In the genomic region with DNA sequence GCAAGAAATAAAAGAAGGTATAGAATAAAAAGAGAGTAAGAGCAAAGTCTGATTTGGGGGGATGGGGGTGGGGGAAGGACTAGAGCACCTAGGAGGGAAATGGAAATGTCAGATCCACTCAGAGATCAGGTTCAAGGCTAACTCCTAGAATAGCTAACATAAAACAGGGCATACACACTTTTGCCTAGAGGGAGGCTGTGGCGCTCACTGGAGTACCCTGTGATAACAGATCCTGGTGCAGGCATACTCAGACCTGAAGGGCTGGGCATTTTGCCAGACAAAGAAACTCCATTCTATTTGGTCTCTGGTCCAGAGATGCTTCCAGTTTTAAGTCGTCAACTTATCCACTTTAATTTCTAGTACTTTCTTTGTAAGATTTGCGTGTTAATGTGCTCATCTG, we compare ENCODE assay signal across 9 cellular contexts. TPM values are rescaled to one million over a fixed set of nuclear protein-coding genes. Genes with fewer than 3 reads are reported as not detected.
DNase-seq lines count a peak whose midpoint lies in the region; ATAC-seq and TF ChIP-seq lines count a peak whose summit lies in the region.
"Had no signal": no experiment of that assay in that cellular context is flagged by ENCODE, and none has a peak within 500 bp of the region (broad histone marks: within the 10 kb centered on the region; RNA-seq: fewer than 3 reads in every experiment).

No MANE protein-coding gene starts in this region.

- no peak overlapping the region for H3K4me3 Mint-ChIP-seq in activated naive CD4-positive, alpha-beta T cell treated with anti-CD3 and anti-CD28 coated beads for 36 hours
- peak overlapping the region; percentile 17 to 90 (median 88) for H3K4me3 Mint-ChIP-seq in T-cell

- peaks cover 87% of the 10 kb centered on the region for H3K4me1 Mint-ChIP-seq in activated naive CD4-positive, alpha-beta T cell treated with anti-CD3 and anti-CD28 coated beads for 36 hours (ENCODE audit: low read depth)
- H3K4me1 Mint-ChIP-seq in T-cell: peaks cover 86 to 88% (median 87%) of the 10 kb centered on the region in 3 donors

- TF ChIP-seq EP300 in gastroesophageal sphincter (IDR thresholded peaks at IDR 0.05): no peak

- CTCF ChIA-PET in activated naive CD4-positive, alpha-beta T cell treated with anti-CD3 and anti-CD28 coated beads for 36 hours (lab: Charles Lee): interaction anchor here (1.1 to 5.9 kb wide), 3 partner anchors 8 to 65 kb away, joined by 3 to 44 read pairs (median 3); no protein-coding TSS in a partner anchor
- CTCF ChIA-PET in T-cell (lab: Charles Lee): interaction anchor here in 1 of 2 donors (1.0 kb wide), 2 partner anchors 9 to 111 kb away, joined by 3 to 4 read pairs; no protein-coding TSS in a partner anchor

- intact Hi-C loops in activated naive CD4-positive, alpha-beta T cell treated with anti-CD3 and anti-CD28 coated beads for 36 hours (cut with micrococcal nuclease): loop anchor here (10.0 kb wide), 3 partner anchors 616 to 1916 kb away; a partner anchor contains a TSS
- intact Hi-C loops in tibial artery (cut with DNase I; ENCODE audit: low total_unique reads): no loop called here

- DNase-seq in activated naive CD4-positive, alpha-beta T cell treated with anti-CD3 and anti-CD28 coated beads for 36 hours: no peak
- DNase-seq in activated naive CD4-positive, alpha-beta T cell treated with anti-CD3 and anti-CD28 coated beads, Interleukin-2, amount 50 U/mL, for 72 hours (ENCODE audit: low spot score in 2 of 2): no peak
- DNase-seq in T-cell: no peak
- no peak for DNase-seq in tibial artery
- no peak for DNase-seq in activated CD4-positive, CD25-positive, alpha-beta regulatory T cell (lab: John Stamatoyannopoulos, UW)
- no peak for DNase-seq in T-helper 9 cell
- DNase-seq: MG63 had no signal

- WGBS in gastroesophageal sphincter (ENCODE audit: low coverage in 1 of 2), 2 donors: 7 to 26% methylated on average over 3 of the region's 3 CpGs

- no peaks in the 10 kb centered on the region for H3K9me3 Mint-ChIP-seq in activated naive CD4-positive, alpha-beta T cell treated with anti-CD3 and anti-CD28 coated beads for 36 hours
- H3K9me3 Mint-ChIP-seq in activated naive CD4-positive, alpha-beta T cell treated with anti-CD3 and anti-CD28 coated beads, Interleukin-2, amount 50 U/mL, for 72 hours: no peaks in the 10 kb centered on the region
- no peaks in the 10 kb centered on the region for H3K9me3 Mint-ChIP-seq in T-cell

- no peak for ATAC-seq in activated naive CD4-positive, alpha-beta T cell treated with anti-CD3 and anti-CD28 coated beads, Interleukin-2, amount 50 U/mL, for 72 hours
- ATAC-seq in T-cell (replicated peaks in 1 of 4) (no peak), gastroesophageal sphincter (no peak), HG03469 (IDR thresholded peaks at IDR 0.05; ENCODE audit: unreplicated experiment) (no peak)

- H3K4me3 ChIP-seq in gastroesophageal sphincter: peak overlapping the region in 1 of 2 donors; percentile 98
- H3K4me3 ChIP-seq in tibial artery: peak overlapping the region; percentile 15 to 97
- H3K4me3 ChIP-seq: MG63 had no signal

- H3K27ac Mint-ChIP-seq in activated naive CD4-positive, alpha-beta T cell treated with anti-CD3 and anti-CD28 coated beads for 36 hours: peak overlapping the region; percentile 32
- H3K27ac Mint-ChIP-seq in activated naive CD4-positive, alpha-beta T cell treated with anti-CD3 and anti-CD28 coated beads, Interleukin-2, amount 50 U/mL, for 72 hours: peak overlapping the region in 1 of 2 donors; percentile 81
- peak overlapping the region; percentile 53 to 93 for H3K27ac Mint-ChIP-seq in T-cell

- H3K27me3 ChIP-seq in gastroesophageal sphincter (no peaks in the 10 kb centered on the region), tibial artery (no peaks in the 10 kb centered on the region)
- H3K27me3 ChIP-seq: MG63 had no signal

- H3K36me3 ChIP-seq in gastroesophageal sphincter (no peaks in the 10 kb centered on the region), tibial artery (peaks cover 0 to 7% (median 5%) of the 10 kb centered on the region in 3 donors)

- H3K9me3 ChIP-seq in gastroesophageal sphincter (no peaks in the 10 kb centered on the region), tibial artery (no peaks in the 10 kb centered on the region)
- H3K9me3 ChIP-seq: MG63 had no signal

- TF ChIP-seq POLR2A in gastroesophageal sphincter (IDR thresholded peaks at IDR 0.05): no peak

- POLR2A ChIA-PET in T-cell (lab: Charles Lee): no interaction called here

- peaks cover 24 to 88% (median 78%) of the 10 kb centered on the region in 3 donors for H3K4me1 ChIP-seq in gastroesophageal sphincter
- H3K4me1 ChIP-seq in tibial artery: peaks cover 12 to 87% (median 84%) of the 10 kb centered on the region in 4 donors

- TF ChIP-seq CTCF in gastroesophageal sphincter (IDR thresholded peaks at IDR 0.05): no peak
- no peak for TF ChIP-seq CTCF in tibial artery (IDR thresholded peaks at IDR 0.05)

- H3K27me3 Mint-ChIP-seq in activated naive CD4-positive, alpha-beta T cell treated with anti-CD3 and anti-CD28 coated beads for 36 hours (ENCODE audit: low read depth): no peaks in the 10 kb centered on the region
- no peaks in the 10 kb centered on the region for H3K27me3 Mint-ChIP-seq in T-cell

- H3K36me3 Mint-ChIP-seq in activated naive CD4-positive, alpha-beta T cell treated with anti-CD3 and anti-CD28 coated beads for 36 hours (ENCODE audit: low read depth): no peaks in the 10 kb centered on the region
- no peaks in the 10 kb centered on the region for H3K36me3 Mint-ChIP-seq in activated naive CD4-positive, alpha-beta T cell treated with anti-CD3 and anti-CD28 coated beads, Interleukin-2, amount 50 U/mL, for 72 hours
- H3K36me3 Mint-ChIP-seq in T-cell: peaks cover 7% of the 10 kb centered on the region

- peak overlapping the region in 3 of 4 donors; percentile 48 to 97 (median 72) for H3K27ac ChIP-seq in gastroesophageal sphincter
- peak overlapping the region; percentile 61 to 100 for H3K27ac ChIP-seq in tibial artery

RNA-seq across cellular contexts. Expression of a gene that starts 5.8 kb away (rescaled TPM):
- total RNA-seq in activated naive CD4-positive, alpha-beta T cell treated with anti-CD3 and anti-CD28 coated beads for 36 hours: 10 to 100 TPM; 94.6 to 99.8 TPM
- 100 to 1,000 TPM in 1 of 2 donors, 10 to 100 TPM in 1; 76.3 to 103 TPM for total RNA-seq in activated naive CD4-positive, alpha-beta T cell treated with anti-CD3 and anti-CD28 coated beads, Interleukin-2, amount 50 U/mL, for 72 hours
- 100 to 1,000 TPM; 132 to 246 (median 234) TPM for total RNA-seq in T-cell
- 100 to 1,000 TPM; 151 to 190 (median 170) TPM for total RNA-seq in gastroesophageal sphincter

RNA-seq across cellular contexts. Expression of a gene that starts 22.2 kb away (rescaled TPM):
- total RNA-seq in activated naive CD4-positive, alpha-beta T cell treated with anti-CD3 and anti-CD28 coated beads for 36 hours: under 1 TPM; 0.22 to 0.38 TPM
- 1 to 10 TPM in 1 of 2 donors, under 1 TPM in 1; 0.23 to 3.1 TPM for total RNA-seq in activated naive CD4-positive, alpha-beta T cell treated with anti-CD3 and anti-CD28 coated beads, Interleukin-2, amount 50 U/mL, for 72 hours
- 10 to 100 TPM in 1 of 5 donors, 1 to 10 TPM in 4; 2.2 to 12.3 (median 8.9) TPM for total RNA-seq in T-cell
- total RNA-seq in gastroesophageal sphincter: 1 to 10 TPM; 1.4 to 9.3 (median 2.3) TPM

RNA-seq across cellular contexts. Expression of a gene that starts 58.1 kb away (rescaled TPM):
- total RNA-seq in activated naive CD4-positive, alpha-beta T cell treated with anti-CD3 and anti-CD28 coated beads for 36 hours: 10 to 100 TPM; 32.8 to 34.3 TPM
- 10 to 100 TPM; 35.9 to 50.2 TPM for total RNA-seq in activated naive CD4-positive, alpha-beta T cell treated with anti-CD3 and anti-CD28 coated beads, Interleukin-2, amount 50 U/mL, for 72 hours
- 10 to 100 TPM; 15.5 to 21.5 (median 20.2) TPM for total RNA-seq in T-cell
- total RNA-seq in gastroesophageal sphincter: 10 to 100 TPM; 26.4 to 30.9 (median 29.1) TPM
